Comparison of ENCODE assay signal across 8 cellular contexts in genomic region chr19:13151605-13152355, GRCh38. TPM values are rescaled to one million over a fixed set of nuclear protein-coding genes. Genes with fewer than 3 reads are reported as not detected.
DNase-seq lines count a peak whose midpoint lies in the region; ATAC-seq, FAIRE-seq and TF ChIP-seq lines count a peak whose summit lies in the region.

No MANE protein-coding gene starts in this region.

- no peaks in the 10 kb centered on the region for H3K27me3 Mint-ChIP-seq in activated T-cell treated with anti-CD3 and anti-CD28 coated beads, Interleukin-2, amount 50 U/mL, for 72 hours (ENCODE audit: low read depth)

- no peaks in the 10 kb centered on the region for H3K9me3 Mint-ChIP-seq in activated T-cell treated with anti-CD3 and anti-CD28 coated beads, Interleukin-2, amount 50 U/mL, for 72 hours

- H3K36me3 Mint-ChIP-seq in activated T-cell treated with anti-CD3 and anti-CD28 coated beads, Interleukin-2, amount 50 U/mL, for 72 hours (ENCODE audit: insufficient read depth in 2 of 2), result peaks cover 13 to 19% of the 10 kb centered on the region in 2 donors

- FAIRE-seq in D721Med (lab: Jason Lieb, UNC) (no peak), RCC 7860 (lab: Jason Lieb, UNC) (no peak)

- H3K27me3 ChIP-seq in muscle layer of duodenum (ENCODE audit: low read depth, low read length), result no peaks in the 10 kb centered on the region

- peaks cover 32% of the 10 kb centered on the region for H3K4me1 Mint-ChIP-seq in activated T-cell treated with anti-CD3 and anti-CD28 coated beads, Interleukin-2, amount 50 U/mL, for 72 hours (ENCODE audit: low read depth)

- H3K27ac ChIP-seq in muscle layer of duodenum (ENCODE audit: low read length), result peak overlapping the region; percentile 100

- TF ChIP-seq CTCF in D721Med (IDR thresholded peaks at IDR 0.05; ENCODE audit: insufficient read depth, missing control alignments), result no peak

- H3K9me3 ChIP-seq in muscle layer of duodenum (ENCODE audit: control insufficient read depth in 1 of 2, low read length in 2 of 2), result no peaks in the 10 kb centered on the region

- H3K4me3 ChIP-seq in muscle layer of duodenum (ENCODE audit: low read depth in 1 of 2, low read length in 2 of 2), result peak overlapping the region; percentile 82 to 97

- peak overlapping the region; percentile 98 for H3K27ac Mint-ChIP-seq in activated T-cell treated with anti-CD3 and anti-CD28 coated beads, Interleukin-2, amount 50 U/mL, for 72 hours

- DNase-seq in D721Med (ENCODE audit: insufficient read length, low spot score), result peak; percentile 82
- peak; percentile 97 for DNase-seq in Kasumi-1 (lab: John Stamatoyannopoulos, UW)
- peak; percentile 96 for DNase-seq in RCC 7860 (ENCODE audit: low spot score)
- peak; percentile 95 to 96 for DNase-seq in activated T-cell treated with anti-CD3 and anti-CD28 coated beads, Interleukin-2, amount 50 U/mL, for 72 hours
- peak; percentile 91 to 93 for DNase-seq in stimulated activated CD8-positive, alpha-beta memory T cell treated with anti-CD3 and anti-CD28 coated beads, Interleukin-7, amount 100 ng/mL, for 1 hour (ENCODE audit: low read depth in 2 of 2)

- H3K4me1 ChIP-seq in muscle layer of duodenum (ENCODE audit: control insufficient read depth in 1 of 2, insufficient read depth in 2 of 2, low read length in 2 of 2), result peaks cover 0 to 19% of the 10 kb centered on the region in 2 donors

- H3K36me3 ChIP-seq in muscle layer of duodenum (ENCODE audit: control insufficient read depth in 1 of 2, insufficient read depth in 2 of 2, low read length in 2 of 2), result peaks cover 0 to 8% of the 10 kb centered on the region in 2 donors

- peak overlapping the region; percentile 89 to 99 for H3K4me3 Mint-ChIP-seq in activated T-cell treated with anti-CD3 and anti-CD28 coated beads, Interleukin-2, amount 50 U/mL, for 72 hours

- ATAC-seq in GM21717 (IDR thresholded peaks at IDR 0.05; ENCODE audit: unreplicated experiment), result peak; percentile 31
- peak; percentile 49 to 51 for ATAC-seq in activated T-cell treated with anti-CD3 and anti-CD28 coated beads, Interleukin-2, amount 50 U/mL, for 72 hours (replicated peaks in 1 of 2)
- peak; percentile 59 for ATAC-seq in esophagus mucosa

RNA-seq across cellular contexts. Expression of gene IER2, which starts 1.6 kb away (rescaled TPM):
- total RNA-seq in activated T-cell treated with anti-CD3 and anti-CD28 coated beads, Interleukin-2, amount 50 U/mL, for 72 hours, result 100 to 1,000 TPM; 168 to 184 TPM
- total RNA-seq in esophagus mucosa, result 97.7 TPM

RNA-seq across cellular contexts. Expression of gene STX10, which starts 1.6 kb away (rescaled TPM):
- total RNA-seq in activated T-cell treated with anti-CD3 and anti-CD28 coated beads, Interleukin-2, amount 50 U/mL, for 72 hours, result 10 to 100 TPM; 73.9 to 89.9 TPM
- 46.0 TPM for total RNA-seq in esophagus mucosa

RNA-seq across cellular contexts. Expression of gene NACC1, which starts 33.7 kb away (rescaled TPM):
- total RNA-seq in activated T-cell treated with anti-CD3 and anti-CD28 coated beads, Interleukin-2, amount 50 U/mL, for 72 hours, result 10 to 100 TPM; 53.6 to 76.0 TPM
- 40.0 TPM for total RNA-seq in esophagus mucosa

RNA-seq across cellular contexts. Expression of gene TRMT1, which starts 35.2 kb away (rescaled TPM):
- total RNA-seq in activated T-cell treated with anti-CD3 and anti-CD28 coated beads, Interleukin-2, amount 50 U/mL, for 72 hours, result 10 to 100 TPM; 41.0 to 46.0 TPM
- total RNA-seq in esophagus mucosa, result 23.8 TPM

RNA-seq across cellular contexts. Expression of gene LYL1, which starts 49.1 kb away (rescaled TPM):
- 1 to 10 TPM; 4.8 to 6.3 TPM for total RNA-seq in activated T-cell treated with anti-CD3 and anti-CD28 coated beads, Interleukin-2, amount 50 U/mL, for 72 hours
- total RNA-seq in esophagus mucosa, result 1.4 TPM

Comparison
In these comparisons a context has a peak if more than half of its experiments do, and no peak if none do; other contexts are left out.
1. Peak in every context shown above with its lines: DNase-seq, ATAC-seq, H3K4me3 ChIP-seq and H3K27ac ChIP-seq.